Comparison of ENCODE assay signal across 8 cellular contexts in the genomic region with DNA sequence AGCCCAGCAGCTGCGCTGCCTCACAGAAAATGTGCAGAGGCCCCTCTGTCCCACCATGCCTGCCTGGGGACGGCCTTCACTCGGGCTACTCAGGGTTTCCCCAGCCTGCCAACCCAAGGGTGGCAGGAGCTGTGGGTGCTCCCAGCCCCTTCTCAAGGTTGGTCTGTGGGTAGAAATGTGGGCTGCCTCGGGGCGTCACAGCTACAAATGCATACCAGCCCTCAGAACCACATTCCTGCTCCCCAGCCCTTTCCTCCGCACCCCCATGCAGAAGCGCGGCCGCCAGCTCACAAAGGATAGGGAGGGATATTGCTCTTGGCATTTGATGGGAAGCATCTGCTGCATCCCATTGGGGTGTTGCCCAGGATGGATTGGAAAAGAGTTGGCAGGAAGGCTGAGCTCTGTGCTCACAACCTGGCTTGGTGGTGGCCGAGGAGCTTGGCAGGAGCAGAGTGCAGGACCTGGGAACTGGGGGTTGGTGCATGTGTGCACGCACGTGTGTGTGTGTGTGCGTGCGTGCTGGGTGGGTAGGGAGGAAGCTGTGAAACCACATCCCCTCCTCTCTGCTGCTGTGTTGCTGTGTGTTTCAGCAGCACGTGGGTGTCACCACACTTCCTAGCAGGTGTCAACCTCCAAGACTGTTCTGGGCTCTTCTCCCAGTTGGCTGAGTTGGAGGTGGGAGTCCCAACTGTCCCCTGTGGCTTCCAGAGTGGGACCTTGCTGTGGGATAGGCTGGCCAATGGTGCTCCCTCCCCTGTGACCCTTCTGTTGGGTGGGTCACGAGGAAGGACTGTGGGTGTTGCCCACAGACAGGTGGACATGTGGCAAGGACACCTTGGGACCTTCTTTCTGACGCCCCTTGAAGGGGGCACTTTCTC.
A peak's percentile ranks its signal among the peaks of the same experiment; 100 is the strongest.
DNase-seq lines count a peak whose midpoint lies in the region; ATAC-seq and TF ChIP-seq lines count a peak whose summit lies in the region.

No MANE protein-coding gene starts in this region.

- ATAC-seq in left lung: peak; percentile 47

- no peaks in the 10 kb centered on the region for H3K9me3 Mint-ChIP-seq in activated naive CD8-positive, alpha-beta T cell treated with anti-CD3 and anti-CD28 coated beads for 36 hours

- H3K36me3 ChIP-seq in HEK293 (ENCODE audit: control insufficient read depth in 2 of 2, insufficient read depth in 1 of 2, low read length in 2 of 2) (no peaks in the 10 kb centered on the region), Peyer's patch (no peaks in the 10 kb centered on the region), left lung (no peaks in the 10 kb centered on the region)

- peak overlapping the region; percentile 94 for H3K27ac Mint-ChIP-seq in activated naive CD8-positive, alpha-beta T cell treated with anti-CD3 and anti-CD28 coated beads for 36 hours

- no peaks in the 10 kb centered on the region for H3K27me3 Mint-ChIP-seq in activated naive CD8-positive, alpha-beta T cell treated with anti-CD3 and anti-CD28 coated beads for 36 hours

- H3K4me1 Mint-ChIP-seq in activated naive CD8-positive, alpha-beta T cell treated with anti-CD3 and anti-CD28 coated beads for 36 hours: peaks cover 91% of the 10 kb centered on the region

- CTCF ChIA-PET in HEK293 (lab: Yijun Ruan, JAX): interaction anchor here (1.1 to 1.8 kb wide), 3 partner anchors 8 to 115 kb away, joined by 3 to 9 read pairs (median 4); no protein-coding TSS in a partner anchor

- intact Hi-C loops in left lung (cut with DNase I): no loop called here

- H3K9me3 ChIP-seq in HEK293 (ENCODE audit: control insufficient read depth, insufficient read depth, low read depth, low read length): no peaks in the 10 kb centered on the region
- no peaks in the 10 kb centered on the region for H3K9me3 ChIP-seq in Peyer's patch
- no peaks in the 10 kb centered on the region for H3K9me3 ChIP-seq in left lung

- H3K4me3 Mint-ChIP-seq in activated naive CD8-positive, alpha-beta T cell treated with anti-CD3 and anti-CD28 coated beads for 36 hours: peak overlapping the region; percentile 62

- DNase-seq in GM03348 (ENCODE audit: low spot score) (peak; percentile 65), Peyer's patch (peak in 2 of 3 donors; percentile 95 to 96), left lung (peak; percentile 75 to 83), NCI-H748 treated with DMSO at 0.1 percent for 48 hours (lab: John Stamatoyannopoulos, UW) (no peak), NCI-H2081 treated with DMSO at 0.1 percent for 48 hours (lab: John Stamatoyannopoulos, UW) (no peak)
- DNase-seq in activated naive CD8-positive, alpha-beta T cell treated with anti-CD3 and anti-CD28 coated beads for 36 hours: peak; percentile 85
- peak; percentile 70 for DNase-seq in stimulated activated CD8-positive, alpha-beta memory T cell treated with anti-CD3 and anti-CD28 coated beads, Interleukin-4, amount 100 ng/mL, for 24 hours (ENCODE audit: low read depth)

- H3K27ac ChIP-seq in HEK293 (ENCODE audit: extremely low read depth, low read depth, low read length) (no peak overlapping the region), Peyer's patch (peak overlapping the region; percentile 82 to 98 (median 86)), left lung (peak overlapping the region; percentile 60 to 76)

- H3K4me3 ChIP-seq in HEK293 (ENCODE audit: low read depth, low read length) (no peak overlapping the region), Peyer's patch (peak overlapping the region; percentile 14 to 46 (median 26)), left lung (no peak overlapping the region)

- peaks cover 19% of the 10 kb centered on the region for H3K36me3 Mint-ChIP-seq in activated naive CD8-positive, alpha-beta T cell treated with anti-CD3 and anti-CD28 coated beads for 36 hours

- peak in 1 of 2 donors; percentile 9 for TF ChIP-seq POLR2A in Peyer's patch (IDR thresholded peaks at IDR 0.05)

- POLR2A ChIA-PET in HEK293 (lab: Yijun Ruan, JAX): interaction anchor here (0.6 kb wide), 2 partner anchors 20 to 1238 kb away, joined by 3 read pairs; no protein-coding TSS in a partner anchor

- TF ChIP-seq CTCF in HEK293 (tag by site-specific recombination; IDR thresholded peaks at IDR 0.05) (no peak), Peyer's patch (IDR thresholded peaks at IDR 0.05) (no peak), left lung (IDR thresholded peaks at IDR 0.05) (no peak)

- H3K27me3 ChIP-seq in Peyer's patch (no peaks in the 10 kb centered on the region), left lung (no peaks in the 10 kb centered on the region)

- H3K4me1 ChIP-seq in HEK293 (ENCODE audit: control insufficient read depth, insufficient read depth, low read length) (peaks cover 2% of the 10 kb centered on the region; the same call in 1 of the 2 replicates), Peyer's patch (peaks cover 22 to 97% (median 67%) of the 10 kb centered on the region in 4 donors), left lung (peaks cover 44 to 93% of the 10 kb centered on the region in 2 donors)

TF ChIP-seq in HEK293, 187 proteins besides CTCF, POLR2A, EP300 and RAD21:
- peak; percentile 89 for TF ChIP-seq ZFHX2 (tag by site-specific recombination; conservative IDR thresholded peaks at IDR 0.05)
- TF ChIP-seq ZNF654 (tag by site-specific recombination; IDR thresholded peaks at IDR 0.05; ENCODE audit: low read depth): no peak
- no peak for TF ChIP-seq YY2 (tag by site-specific recombination; IDR thresholded peaks at IDR 0.05)
- peak; percentile 67 for TF ChIP-seq EGR2 (tag by site-specific recombination; IDR thresholded peaks at IDR 0.05; ENCODE audit: low read depth)
- no peak for TF ChIP-seq ZNF423 (tag by site-specific recombination; IDR thresholded peaks at IDR 0.05)

Comparison
In these comparisons a context has a peak if more than half of its experiments do, and no peak if none do; other contexts are left out.
1. DNase-seq: peak in GM03348 (single experiment), Peyer's patch (2 of 3), activated naive CD8-positive, alpha-beta T cell treated with anti-CD3 and anti-CD28 coated beads for 36 hours (single experiment), left lung (2 of 2) and stimulated activated CD8-positive, alpha-beta memory T cell treated with anti-CD3 and anti-CD28 coated beads, Interleukin-4, amount 100 ng/mL, for 24 hours (single experiment); none in NCI-H748 treated with DMSO at 0.1 percent for 48 hours (single experiment) and NCI-H2081 treated with DMSO at 0.1 percent for 48 hours (single experiment).
2. H3K4me3 ChIP-seq: peak in Peyer's patch (4 of 4); none in HEK293 (single experiment) and left lung (0 of 2).